In genomic region chr7:159062596-159062995, GRCh38 we compare ENCODE assay signal across 20 cellular contexts.
A peak's percentile ranks its signal among the peaks of the same experiment; 100 is the strongest.
DNase-seq lines count a peak whose midpoint lies in the region; ATAC-seq, FAIRE-seq and TF ChIP-seq lines count a peak whose summit lies in the region.
"Had no signal": no experiment of that assay in that cellular context is flagged by ENCODE, and none has a peak within 500 bp of the region (broad histone marks: within the 10 kb centered on the region; RNA-seq: fewer than 3 reads in every experiment).

No MANE protein-coding gene starts in this region.

- peak; percentile 67 for FAIRE-seq in K562 (lab: Jason Lieb, UNC)
- FAIRE-seq: D721Med, G401.6, GM12891, HepG2, HTR-8/SVneo had no signal

- peak; percentile 12 for DNase-seq in activated CD4-positive, CD25-positive, alpha-beta regulatory T cell treated with anti-CD3 and anti-CD28 coated beads, Interleukin-2, amount 50 U/mL, for 72 hours
- DNase-seq in K562 (ENCODE audit: extremely low read depth in 1 of 4, low spot score in 3 of 4) (peak in 1 of 4 experiments; percentile 23), mesenteric fat pad (ENCODE audit: low spot score) (peak; percentile 22), ureter (ENCODE audit: low spot score) (peak; percentile 25), DMS153 treated with DMSO at 0.1 percent for 48 hours (lab: John Stamatoyannopoulos, UW; ENCODE audit: unreplicated experiment) (no peak), kidney tubule cell (ENCODE audit: low spot score) (no peak)
- no peak for DNase-seq in activated T-helper 1 cell treated with anti-CD3 and anti-CD28 coated beads, Interleukin-12 subunit alpha, Interleukin-12 subunit beta, Interleukin-2, Interleukin-4 antibody, amounts not matched to agents 30 ng/mL and 10 ng/mL and 1 ng/mL, durations not matched to agents 14 hours and 24 hours and 36 hours (ENCODE audit: low spot score)
- DNase-seq: CD8-positive, alpha-beta T cell; COR-L47; DMS153; GM23248; H9 had no signal

- H3K9me3 Mint-ChIP-seq in activated T-helper 1 cell treated with anti-CD3 and anti-CD28 coated beads, Interleukin-12 subunit alpha, Interleukin-12 subunit beta, Interleukin-2, Interleukin-4 antibody, amounts not matched to agents 30 ng/mL and 10 ng/mL and 1 ng/mL, durations not matched to agents 14 hours and 24 hours and 36 hours = no peaks in the 10 kb centered on the region
- H3K9me3 Mint-ChIP-seq: CD8-positive, alpha-beta T cell had no signal

- no peak overlapping the region for H3K4me2 ChIP-seq in K562 (ENCODE audit: insufficient read depth, low read length)

- no peak overlapping the region for H3K4me3 ChIP-seq in K562
- H3K4me3 ChIP-seq: GM23248 had no signal

- intact Hi-C loops in K562 (cut with micrococcal nuclease) = no loop called here
- intact Hi-C loops in activated T-helper 1 cell treated with anti-CD3 and anti-CD28 coated beads, Interleukin-12 subunit alpha, Interleukin-12 subunit beta, Interleukin-2, Interleukin-4 antibody, amounts not matched to agents 30 ng/mL and 10 ng/mL and 1 ng/mL, durations not matched to agents 14 hours and 24 hours and 36 hours (cut with micrococcal nuclease) = no loop called here

- CTCF ChIA-PET in K562 (lab: Yijun Ruan, JAX; ENCODE audit: low intra/inter-chr PET ratio) = no interaction called here

- no peaks in the 10 kb centered on the region for H3K9me3 ChIP-seq in K562 (replicated peaks; ENCODE audit: control insufficient read depth, insufficient read depth, low read depth, low read length)

- no peak for TF ChIP-seq RAD21 in K562 (CRISPR knock-in tag; conservative IDR thresholded peaks at IDR 0.05 in 1 of 2, IDR thresholded peaks at IDR 0.05 in 1 of 2)

- H3K4me3 Mint-ChIP-seq in activated T-helper 1 cell treated with anti-CD3 and anti-CD28 coated beads, Interleukin-12 subunit alpha, Interleukin-12 subunit beta, Interleukin-2, Interleukin-4 antibody, amounts not matched to agents 30 ng/mL and 10 ng/mL and 1 ng/mL, durations not matched to agents 14 hours and 24 hours and 36 hours = no peak overlapping the region
- H3K4me3 Mint-ChIP-seq: CD14-positive monocyte; CD8-positive, alpha-beta T cell; H9 had no signal

- no peak for ATAC-seq in activated CD4-positive, CD25-positive, alpha-beta regulatory T cell treated with anti-CD3 and anti-CD28 coated beads, Interleukin-2, amount 50 U/mL, for 24 hours
- peak; percentile 58 for ATAC-seq in K562
- ATAC-seq: CD8-positive, alpha-beta T cell; HepG2 had no signal

- H2AFZ ChIP-seq in K562 (ENCODE audit: low read depth, low read length) = no peak overlapping the region
- H2AFZ ChIP-seq: GM23248 had no signal

- no peaks in the 10 kb centered on the region for H3K79me2 ChIP-seq in K562 (ENCODE audit: control insufficient read depth, insufficient read depth, low read length)

- no peaks in the 10 kb centered on the region for H3K36me3 ChIP-seq in K562 (ENCODE audit: control insufficient read depth, insufficient read depth, low read length)

- WGBS in K562 (ENCODE audit: insufficient coverage, low coverage, missing lambda C conversion rate) = 21% methylated on average over 7 of the region's 7 CpGs

- no peak overlapping the region for H3K27ac ChIP-seq in K562 (ENCODE audit: extremely low read depth, low read depth, low read length)
- H3K27ac ChIP-seq: 22Rv1, GM23248 had no signal

- no peaks in the 10 kb centered on the region for H4K20me1 ChIP-seq in K562 (replicated peaks; ENCODE audit: control insufficient read depth, insufficient read depth, low read length)

- H3K27me3 Mint-ChIP-seq in activated T-helper 1 cell treated with anti-CD3 and anti-CD28 coated beads, Interleukin-12 subunit alpha, Interleukin-12 subunit beta, Interleukin-2, Interleukin-4 antibody, amounts not matched to agents 30 ng/mL and 10 ng/mL and 1 ng/mL, durations not matched to agents 14 hours and 24 hours and 36 hours (ENCODE audit: insufficient read depth) = peaks cover 3% of the 10 kb centered on the region

- H3K4me1 ChIP-seq in K562 (replicated peaks in 1 of 2; ENCODE audit: control insufficient read depth in 2 of 2, insufficient read depth in 2 of 2, low read length in 2 of 2) = peaks cover 0 to 16% of the 10 kb centered on the region in 2 experiments; a peak in 1 of 5 replicates

- POLR2A ChIA-PET in K562 (lab: Yijun Ruan, JAX) = interaction anchor here (0.6 to 0.9 kb wide), 3 partner anchors 11 to 240 kb away, joined by 3 read pairs; no protein-coding TSS in a partner anchor

- no peaks in the 10 kb centered on the region for H3K36me3 Mint-ChIP-seq in activated T-helper 1 cell treated with anti-CD3 and anti-CD28 coated beads, Interleukin-12 subunit alpha, Interleukin-12 subunit beta, Interleukin-2, Interleukin-4 antibody, amounts not matched to agents 30 ng/mL and 10 ng/mL and 1 ng/mL, durations not matched to agents 14 hours and 24 hours and 36 hours (ENCODE audit: low read depth)
- H3K36me3 Mint-ChIP-seq: CD14-positive monocyte; CD8-positive, alpha-beta T cell had no signal

- H3K27ac Mint-ChIP-seq in activated T-helper 1 cell treated with anti-CD3 and anti-CD28 coated beads, Interleukin-12 subunit alpha, Interleukin-12 subunit beta, Interleukin-2, Interleukin-4 antibody, amounts not matched to agents 30 ng/mL and 10 ng/mL and 1 ng/mL, durations not matched to agents 14 hours and 24 hours and 36 hours = no peak overlapping the region
- H3K27ac Mint-ChIP-seq: CD14-positive monocyte; CD8-positive, alpha-beta T cell; H9 had no signal

- no peak overlapping the region for H3K9ac ChIP-seq in K562 (ENCODE audit: insufficient read depth in 1 of 2, low read depth in 2 of 2, low read length in 2 of 2)
- H3K9ac ChIP-seq: GM23248 had no signal

- no peaks in the 10 kb centered on the region for H3K4me1 Mint-ChIP-seq in activated T-helper 1 cell treated with anti-CD3 and anti-CD28 coated beads, Interleukin-12 subunit alpha, Interleukin-12 subunit beta, Interleukin-2, Interleukin-4 antibody, amounts not matched to agents 30 ng/mL and 10 ng/mL and 1 ng/mL, durations not matched to agents 14 hours and 24 hours and 36 hours (ENCODE audit: low read depth)
- H3K4me1 Mint-ChIP-seq: CD14-positive monocyte had no signal

- H3K27me3 ChIP-seq in K562 (ENCODE audit: control insufficient read depth in 2 of 2, insufficient read depth in 2 of 2, low read length in 2 of 2) = peaks cover 59 to 81% of the 10 kb centered on the region in 2 experiments

- in situ Hi-C loops in K562 (cut with MboI) = no loop called here

- TF ChIP-seq EP300 in K562 (IDR thresholded peaks at IDR 0.05; ENCODE audit: low read length) = no peak

- TF ChIP-seq CTCF in K562 (IDR thresholded peaks at IDR 0.05 in 2 of 3, conservative IDR thresholded peaks at IDR 0.05 in 1 of 3; ENCODE audit: insufficient read depth in 2 of 3, low read depth in 1 of 3, low read length in 3 of 3) = no peak

- H3K9me1 ChIP-seq in K562 (ENCODE audit: control insufficient read depth, insufficient read depth, low read length) = no peaks in the 10 kb centered on the region

- no TSS peak for BruUV-seq in K562 (replicated peaks; lab: Mats Ljungman, UMichigan)

- no peak for TF ChIP-seq POLR2A in K562 (conservative IDR thresholded peaks at IDR 0.05)

TF ChIP-seq in K562, 482 proteins besides CTCF, POLR2A, EP300 and RAD21 (continues in another document):
- TF ChIP-seq IRF1 (CRISPR knock-in tag; IDR thresholded peaks at IDR 0.05; ENCODE audit: borderline replicate concordance) (no peak), COPS2 (conservative IDR thresholded peaks at IDR 0.05) (no peak), FIP1L1 (IDR thresholded peaks at IDR 0.05; ENCODE audit: low read depth, low read length, poor library complexity, severe bottlenecking) (no peak)
- TF ChIP-seq, protein P1, sequence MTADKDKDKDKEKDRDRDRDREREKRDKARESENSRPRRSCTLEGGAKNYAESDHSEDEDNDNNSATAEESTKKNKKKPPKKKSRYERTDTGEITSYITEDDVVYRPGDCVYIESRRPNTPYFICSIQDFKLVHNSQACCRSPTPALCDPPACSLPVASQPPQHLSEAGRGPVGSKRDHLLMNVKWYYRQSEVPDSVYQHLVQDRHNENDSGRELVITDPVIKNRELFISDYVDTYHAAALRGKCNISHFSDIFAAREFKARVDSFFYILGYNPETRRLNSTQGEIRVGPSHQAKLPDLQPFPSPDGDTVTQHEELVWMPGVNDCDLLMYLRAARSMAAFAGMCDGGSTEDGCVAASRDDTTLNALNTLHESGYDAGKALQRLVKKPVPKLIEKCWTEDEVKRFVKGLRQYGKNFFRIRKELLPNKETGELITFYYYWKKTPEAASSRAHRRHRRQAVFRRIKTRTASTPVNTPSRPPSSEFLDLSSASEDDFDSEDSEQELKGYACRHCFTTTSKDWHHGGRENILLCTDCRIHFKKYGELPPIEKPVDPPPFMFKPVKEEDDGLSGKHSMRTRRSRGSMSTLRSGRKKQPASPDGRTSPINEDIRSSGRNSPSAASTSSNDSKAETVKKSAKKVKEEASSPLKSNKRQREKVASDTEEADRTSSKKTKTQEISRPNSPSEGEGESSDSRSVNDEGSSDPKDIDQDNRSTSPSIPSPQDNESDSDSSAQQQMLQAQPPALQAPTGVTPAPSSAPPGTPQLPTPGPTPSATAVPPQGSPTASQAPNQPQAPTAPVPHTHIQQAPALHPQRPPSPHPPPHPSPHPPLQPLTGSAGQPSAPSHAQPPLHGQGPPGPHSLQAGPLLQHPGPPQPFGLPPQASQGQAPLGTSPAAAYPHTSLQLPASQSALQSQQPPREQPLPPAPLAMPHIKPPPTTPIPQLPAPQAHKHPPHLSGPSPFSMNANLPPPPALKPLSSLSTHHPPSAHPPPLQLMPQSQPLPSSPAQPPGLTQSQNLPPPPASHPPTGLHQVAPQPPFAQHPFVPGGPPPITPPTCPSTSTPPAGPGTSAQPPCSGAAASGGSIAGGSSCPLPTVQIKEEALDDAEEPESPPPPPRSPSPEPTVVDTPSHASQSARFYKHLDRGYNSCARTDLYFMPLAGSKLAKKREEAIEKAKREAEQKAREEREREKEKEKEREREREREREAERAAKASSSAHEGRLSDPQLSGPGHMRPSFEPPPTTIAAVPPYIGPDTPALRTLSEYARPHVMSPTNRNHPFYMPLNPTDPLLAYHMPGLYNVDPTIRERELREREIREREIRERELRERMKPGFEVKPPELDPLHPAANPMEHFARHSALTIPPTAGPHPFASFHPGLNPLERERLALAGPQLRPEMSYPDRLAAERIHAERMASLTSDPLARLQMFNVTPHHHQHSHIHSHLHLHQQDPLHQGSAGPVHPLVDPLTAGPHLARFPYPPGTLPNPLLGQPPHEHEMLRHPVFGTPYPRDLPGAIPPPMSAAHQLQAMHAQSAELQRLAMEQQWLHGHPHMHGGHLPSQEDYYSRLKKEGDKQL (CRISPR knock-in tag; IDR thresholded peaks at IDR 0.05; ENCODE audit: borderline replicate concordance) = no peak

Comparison
In these comparisons a context has a peak if more than half of its experiments do, and no peak if none do; other contexts are left out.
1. DNase-seq: peak in activated CD4-positive, CD25-positive, alpha-beta regulatory T cell treated with anti-CD3 and anti-CD28 coated beads, Interleukin-2, amount 50 U/mL, for 72 hours (single experiment), mesenteric fat pad (single experiment) and ureter (single experiment); none in DMS153 treated with DMSO at 0.1 percent for 48 hours (single experiment), activated T-helper 1 cell treated with anti-CD3 and anti-CD28 coated beads, Interleukin-12 subunit alpha, Interleukin-12 subunit beta, Interleukin-2, Interleukin-4 antibody, amounts not matched to agents 30 ng/mL and 10 ng/mL and 1 ng/mL, durations not matched to agents 14 hours and 24 hours and 36 hours (single experiment) and kidney tubule cell (single experiment).